In the genomic region with DNA sequence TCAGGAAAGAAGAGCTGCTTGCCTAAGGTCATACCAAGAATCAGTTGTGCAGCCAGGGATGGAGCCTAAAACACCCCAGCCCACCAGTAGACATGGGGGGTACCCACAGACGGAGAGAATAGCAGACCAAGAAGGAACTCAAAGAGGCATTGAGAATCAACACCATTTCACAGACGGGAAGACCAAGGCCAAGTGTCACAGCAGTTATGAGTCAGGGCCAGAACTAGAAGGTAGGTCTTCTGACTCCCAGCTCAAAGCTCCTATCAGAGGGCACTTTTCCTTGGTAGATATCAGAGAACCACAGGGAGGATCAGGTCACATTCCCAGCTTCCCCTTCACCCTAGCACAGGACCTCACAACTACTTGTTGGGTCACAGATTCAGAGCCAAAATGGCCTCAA, we compare ENCODE assay signal across 14 cellular contexts. TPM values are rescaled to one million over a fixed set of nuclear protein-coding genes. Genes with fewer than 3 reads are reported as not detected.
A peak's percentile ranks its signal among the peaks of the same experiment; 100 is the strongest.
DNase-seq lines count a peak whose midpoint lies in the region; ATAC-seq lines count a peak whose summit lies in the region.
"Had no signal": no experiment of that assay in that cellular context is flagged by ENCODE, and none has a peak within 500 bp of the region (broad histone marks: within the 10 kb centered on the region; RNA-seq: fewer than 3 reads in every experiment).

No MANE protein-coding gene starts in this region.

- peak overlapping the region; percentile 55 for H3K4me3 Mint-ChIP-seq in activated T-cell treated with anti-CD3 and anti-CD28 coated beads, Interleukin-2, amount 50 U/mL, for 4 hours
- H3K4me3 Mint-ChIP-seq in T-helper 2 cell treated with Interferon-gamma antibody and Interleukin-4, amounts not matched to agents 5 μg/mL and 100 μg/mL, for 36 hours: peak overlapping the region; percentile 73
- H3K4me3 Mint-ChIP-seq in activated naive CD8-positive, alpha-beta T cell treated with anti-CD3 and anti-CD28 coated beads, Interleukin-2, amount 10 ng/mL, durations not matched to agents 7 days and 5 days: no peak overlapping the region
- H3K4me3 Mint-ChIP-seq in stimulated activated effector memory CD8-positive, alpha-beta T cell treated with anti-CD3 and anti-CD28 coated beads, Interleukin-12 subunit alpha, Interleukin-12 subunit beta, amount 100 ng/mL, for 72 hours: peak overlapping the region; percentile 76

- H3K27ac Mint-ChIP-seq in T-helper 2 cell treated with Interferon-gamma antibody and Interleukin-4, amounts not matched to agents 5 μg/mL and 100 μg/mL, for 36 hours: peak overlapping the region; percentile 86
- H3K27ac Mint-ChIP-seq in activated naive CD8-positive, alpha-beta T cell treated with anti-CD3 and anti-CD28 coated beads, Interleukin-2, amount 10 ng/mL, durations not matched to agents 7 days and 5 days: peak overlapping the region; percentile 25
- peak overlapping the region; percentile 96 for H3K27ac Mint-ChIP-seq in stimulated activated effector memory CD8-positive, alpha-beta T cell treated with anti-CD3 and anti-CD28 coated beads, Interleukin-12 subunit alpha, Interleukin-12 subunit beta, amount 100 ng/mL, for 72 hours

- POLR2A ChIA-PET in activated naive CD8-positive, alpha-beta T cell treated with anti-CD3 and anti-CD28 coated beads, Interleukin-2, amount 10 ng/mL, durations not matched to agents 7 days and 5 days (lab: Charles Lee): interaction anchor here (1.6 to 7.2 kb wide), 2 partner anchors 24 to 31 kb away, joined by 5 to 51 read pairs; partner anchors contain the start of genes PIM2 and SLC35A2

- H3K27me3 Mint-ChIP-seq in activated T-cell treated with anti-CD3 and anti-CD28 coated beads, Interleukin-2, amount 50 U/mL, for 4 hours (ENCODE audit: low read depth): no peaks in the 10 kb centered on the region
- no peaks in the 10 kb centered on the region for H3K27me3 Mint-ChIP-seq in T-helper 2 cell treated with Interferon-gamma antibody and Interleukin-4, amounts not matched to agents 5 μg/mL and 100 μg/mL, for 36 hours (ENCODE audit: low read depth)
- no peaks in the 10 kb centered on the region for H3K27me3 Mint-ChIP-seq in activated naive CD8-positive, alpha-beta T cell treated with anti-CD3 and anti-CD28 coated beads, Interleukin-2, amount 10 ng/mL, durations not matched to agents 7 days and 5 days

- no peak for DNase-seq in activated T-cell treated with anti-CD3 and anti-CD28 coated beads, Interleukin-2, amount 50 U/mL, for 4 hours
- DNase-seq in activated T-cell treated with anti-CD3 and anti-CD28 coated beads for 4 hours (no peak), NCI-H128 (lab: John Stamatoyannopoulos, UW; ENCODE audit: unreplicated experiment) (no peak), NCI-H146 (lab: John Stamatoyannopoulos, UW) (no peak), SKM-1 (lab: John Stamatoyannopoulos, UW; ENCODE audit: unreplicated experiment) (no peak)
- no peak for DNase-seq in T-helper 2 cell treated with Interferon-gamma antibody and Interleukin-4, amounts not matched to agents 5 μg/mL and 100 μg/mL, for 36 hours (ENCODE audit: low spot score)
- no peak for DNase-seq in activated naive CD8-positive, alpha-beta T cell treated with anti-CD3 and anti-CD28 coated beads, Interleukin-2, amount 10 ng/mL, durations not matched to agents 7 days and 5 days
- no peak for DNase-seq in stimulated activated effector memory CD8-positive, alpha-beta T cell treated with anti-CD3 and anti-CD28 coated beads, Interleukin-12 subunit alpha, Interleukin-12 subunit beta, amount 100 ng/mL, for 72 hours (ENCODE audit: low spot score in 2 of 2)
- DNase-seq: foreskin fibroblast; hippocampal formation; kidney; NCI-H187; NK-92 treated with Interleukin-12 subunit alpha and Interleukin-12 subunit beta, amount 100 ng/mL, for 24 hours; SW 1271 had no signal

- H3K4me1 Mint-ChIP-seq in activated T-cell treated with anti-CD3 and anti-CD28 coated beads, Interleukin-2, amount 50 U/mL, for 4 hours (ENCODE audit: low read depth): peaks cover 75% of the 10 kb centered on the region
- peaks cover 60% of the 10 kb centered on the region for H3K4me1 Mint-ChIP-seq in T-helper 2 cell treated with Interferon-gamma antibody and Interleukin-4, amounts not matched to agents 5 μg/mL and 100 μg/mL, for 36 hours (ENCODE audit: low read depth)
- H3K4me1 Mint-ChIP-seq in activated naive CD8-positive, alpha-beta T cell treated with anti-CD3 and anti-CD28 coated beads, Interleukin-2, amount 10 ng/mL, durations not matched to agents 7 days and 5 days: peaks cover 53% of the 10 kb centered on the region
- H3K4me1 Mint-ChIP-seq in stimulated activated effector memory CD8-positive, alpha-beta T cell treated with anti-CD3 and anti-CD28 coated beads, Interleukin-12 subunit alpha, Interleukin-12 subunit beta, amount 100 ng/mL, for 72 hours: peaks cover 74% of the 10 kb centered on the region

- peaks cover 11% of the 10 kb centered on the region for H3K36me3 Mint-ChIP-seq in activated T-cell treated with anti-CD3 and anti-CD28 coated beads, Interleukin-2, amount 50 U/mL, for 4 hours (ENCODE audit: insufficient read depth)
- peaks cover 28% of the 10 kb centered on the region for H3K36me3 Mint-ChIP-seq in T-helper 2 cell treated with Interferon-gamma antibody and Interleukin-4, amounts not matched to agents 5 μg/mL and 100 μg/mL, for 36 hours (ENCODE audit: low read depth)
- H3K36me3 Mint-ChIP-seq in activated naive CD8-positive, alpha-beta T cell treated with anti-CD3 and anti-CD28 coated beads, Interleukin-2, amount 10 ng/mL, durations not matched to agents 7 days and 5 days: peaks cover 20% of the 10 kb centered on the region
- H3K36me3 Mint-ChIP-seq in stimulated activated effector memory CD8-positive, alpha-beta T cell treated with anti-CD3 and anti-CD28 coated beads, Interleukin-12 subunit alpha, Interleukin-12 subunit beta, amount 100 ng/mL, for 72 hours: peaks cover 73% of the 10 kb centered on the region

- no peaks in the 10 kb centered on the region for H3K9me3 Mint-ChIP-seq in activated T-cell treated with anti-CD3 and anti-CD28 coated beads, Interleukin-2, amount 50 U/mL, for 4 hours
- no peaks in the 10 kb centered on the region for H3K9me3 Mint-ChIP-seq in T-helper 2 cell treated with Interferon-gamma antibody and Interleukin-4, amounts not matched to agents 5 μg/mL and 100 μg/mL, for 36 hours
- H3K9me3 Mint-ChIP-seq in activated naive CD8-positive, alpha-beta T cell treated with anti-CD3 and anti-CD28 coated beads, Interleukin-2, amount 10 ng/mL, durations not matched to agents 7 days and 5 days: no peaks in the 10 kb centered on the region
- no peaks in the 10 kb centered on the region for H3K9me3 Mint-ChIP-seq in stimulated activated effector memory CD8-positive, alpha-beta T cell treated with anti-CD3 and anti-CD28 coated beads, Interleukin-12 subunit alpha, Interleukin-12 subunit beta, amount 100 ng/mL, for 72 hours

- no peak for ATAC-seq in activated T-cell treated with anti-CD3 and anti-CD28 coated beads, Interleukin-2, amount 50 U/mL, for 4 hours
- no peak for ATAC-seq in activated naive CD8-positive, alpha-beta T cell treated with anti-CD3 and anti-CD28 coated beads, Interleukin-2, amount 10 ng/mL, durations not matched to agents 7 days and 5 days (ENCODE audit: low read depth)
- no peak for ATAC-seq in stimulated activated effector memory CD8-positive, alpha-beta T cell treated with anti-CD3 and anti-CD28 coated beads, Interleukin-12 subunit alpha, Interleukin-12 subunit beta, amount 100 ng/mL, for 72 hours

RNA-seq across cellular contexts. Expression of gene OTUD5, which starts 14.5 kb away (rescaled TPM):
- 10 to 100 TPM; 55.5 to 65.2 (median 57.8) TPM for total RNA-seq in activated T-cell treated with anti-CD3 and anti-CD28 coated beads, Interleukin-2, amount 50 U/mL, for 4 hours
- 10 to 100 TPM; 60.7 to 62.4 TPM for total RNA-seq in activated naive CD8-positive, alpha-beta T cell treated with anti-CD3 and anti-CD28 coated beads, Interleukin-2, amount 10 ng/mL, durations not matched to agents 7 days and 5 days

RNA-seq across cellular contexts. Expression of gene PIM2, which starts 24.1 kb away (rescaled TPM):
- 100 to 1,000 TPM; 197 to 279 (median 270) TPM for total RNA-seq in activated T-cell treated with anti-CD3 and anti-CD28 coated beads, Interleukin-2, amount 50 U/mL, for 4 hours
- 10 to 100 TPM; 63.1 to 63.2 TPM for total RNA-seq in activated naive CD8-positive, alpha-beta T cell treated with anti-CD3 and anti-CD28 coated beads, Interleukin-2, amount 10 ng/mL, durations not matched to agents 7 days and 5 days

RNA-seq across cellular contexts. Expression of gene KCND1, which starts 28.7 kb away (rescaled TPM):
- 1 to 10 TPM in 2 of 3 donors, under 1 TPM in 1; 0.71 to 1.1 (median 1.1) TPM for total RNA-seq in activated T-cell treated with anti-CD3 and anti-CD28 coated beads, Interleukin-2, amount 50 U/mL, for 4 hours
- total RNA-seq in activated naive CD8-positive, alpha-beta T cell treated with anti-CD3 and anti-CD28 coated beads, Interleukin-2, amount 10 ng/mL, durations not matched to agents 7 days and 5 days: 1 to 10 TPM; 5.6 to 5.9 TPM

RNA-seq across cellular contexts. Expression of gene SLC35A2, which starts 31.4 kb away (rescaled TPM):
- 10 to 100 TPM; 23.1 to 31.5 (median 30.6) TPM for total RNA-seq in activated T-cell treated with anti-CD3 and anti-CD28 coated beads, Interleukin-2, amount 50 U/mL, for 4 hours
- 10 to 100 TPM; 12.7 to 14.1 TPM for total RNA-seq in activated naive CD8-positive, alpha-beta T cell treated with anti-CD3 and anti-CD28 coated beads, Interleukin-2, amount 10 ng/mL, durations not matched to agents 7 days and 5 days

RNA-seq across cellular contexts. Expression of gene PQBP1, which starts 45.2 kb away (rescaled TPM):
- total RNA-seq in activated T-cell treated with anti-CD3 and anti-CD28 coated beads, Interleukin-2, amount 50 U/mL, for 4 hours: 100 to 1,000 TPM; 130 to 147 (median 139) TPM
- 10 to 100 TPM; 58.2 to 61.0 TPM for total RNA-seq in activated naive CD8-positive, alpha-beta T cell treated with anti-CD3 and anti-CD28 coated beads, Interleukin-2, amount 10 ng/mL, durations not matched to agents 7 days and 5 days

Comparison
In these comparisons a context has a peak if more than half of its experiments do, and no peak if none do; other contexts are left out.
1. H3K27ac Mint-ChIP-seq: peak in every context shown above with its lines; median percentile 96 in stimulated activated effector memory CD8-positive, alpha-beta T cell treated with anti-CD3 and anti-CD28 coated beads, Interleukin-12 subunit alpha, Interleukin-12 subunit beta, amount 100 ng/mL, for 72 hours; 86 in T-helper 2 cell treated with Interferon-gamma antibody and Interleukin-4, amounts not matched to agents 5 μg/mL and 100 μg/mL, for 36 hours; 25 in activated naive CD8-positive, alpha-beta T cell treated with anti-CD3 and anti-CD28 coated beads, Interleukin-2, amount 10 ng/mL, durations not matched to agents 7 days and 5 days.